16 cellular contexts compared by ENCODE assay signal in genomic region chr2:224837558-224837957, GRCh38.
DNase-seq lines count a peak whose midpoint lies in the region; ATAC-seq and TF ChIP-seq lines count a peak whose summit lies in the region.
"Had no signal": no experiment of that assay in that cellular context is flagged by ENCODE, and none has a peak within 500 bp of the region (broad histone marks: within the 10 kb centered on the region; RNA-seq: fewer than 3 reads in every experiment).

No MANE protein-coding gene starts in this region.

- no peak overlapping the region for H3K4me3 Mint-ChIP-seq in MCF 10A (ENCODE audit: unreplicated experiment)
- no peak overlapping the region for H3K4me3 Mint-ChIP-seq in stimulated activated naive B cell treated with anti-CD40 and anti-IgM and Interleukin-4, amounts not matched to agents 10 μg/mL and 1 μg/mL and 100 μg/mL, for 72 hours
- H3K4me3 Mint-ChIP-seq: dendritic cell treated with granulocyte-macrophage colony-stimulating factor and Interleukin-4, amounts not matched to agents 40 ng/mL and 50 ng/mL, for 4 days had no signal

- TF ChIP-seq RAD21 in SK-N-SH (IDR thresholded peaks at IDR 0.05; ENCODE audit: low read length), result no peak

- POLR2A ChIA-PET in MCF 10A (lab: Yijun Ruan, JAX) (interaction anchor here (0.7 to 2.5 kb wide), 8 partner anchors 10 to 72 kb away, joined by 3 to 20 read pairs (median 3); no protein-coding TSS in a partner anchor), SK-N-SH (lab: Yijun Ruan, JAX) (no interaction called here)

- BruUV-seq in MCF 10A (replicated peaks; lab: Mats Ljungman, UMichigan), result no TSS peak

- H3K9me3 ChIP-seq in breast epithelium (no peaks in the 10 kb centered on the region), SK-N-SH (no peaks in the 10 kb centered on the region)

- DNase-seq in MCF 10A (ENCODE audit: unreplicated experiment), result peak; percentile 75
- DNase-seq in breast epithelium (ENCODE audit: low spot score in 2 of 2), result no peak
- no peak for DNase-seq in SK-N-SH
- peak; percentile 88 for DNase-seq in fibroblast of pulmonary artery (ENCODE audit: low read depth)
- no peak for DNase-seq in stimulated activated naive B cell treated with anti-CD40 and anti-IgM and Interleukin-4, amounts not matched to agents 10 μg/mL and 1 μg/mL and 100 μg/mL, for 72 hours
- DNase-seq in DMS53 (lab: John Stamatoyannopoulos, UW), result no peak
- DNase-seq: activated T-cell treated with anti-CD3 and anti-CD28 coated beads, Interleukin-2, amount 50 U/mL, for 1 hour; NCI-H1436 treated with DMSO at 0.1 percent for 48 hours; trophoblast cell had no signal

- no peak overlapping the region; the same call in 1 of the 2 replicates for H3K4me2 ChIP-seq in SK-N-SH

- no peaks in the 10 kb centered on the region for H3K36me3 Mint-ChIP-seq in MCF 10A (ENCODE audit: insufficient read depth, unreplicated experiment)
- H3K36me3 Mint-ChIP-seq in stimulated activated naive B cell treated with anti-CD40 and anti-IgM and Interleukin-4, amounts not matched to agents 10 μg/mL and 1 μg/mL and 100 μg/mL, for 72 hours, result peaks cover 59 to 77% of the 10 kb centered on the region in 2 donors

- H4K20me1 ChIP-seq in SK-N-SH (ENCODE audit: insufficient read depth), result no peaks in the 10 kb centered on the region

- H3K27ac ChIP-seq in breast epithelium (no peak overlapping the region), SK-N-SH (ENCODE audit: low read depth in 2 of 2, low read length in 1 of 2) (peak overlapping the region in 1 of 2 experiments; percentile 63; a peak in 3 of 4 replicates)
- H3K27ac ChIP-seq: C4-2B, HL-60, parathyroid adenoma had no signal

- no peak for ATAC-seq in stimulated activated naive B cell treated with anti-CD40 and anti-IgM and Interleukin-4, amounts not matched to agents 10 μg/mL and 1 μg/mL and 100 μg/mL, for 72 hours (replicated peaks)
- ATAC-seq in GM19035 (IDR thresholded peaks at IDR 0.05; ENCODE audit: unreplicated experiment) (no peak), GM19328 (IDR thresholded peaks at IDR 0.05; ENCODE audit: unreplicated experiment) (no peak)
- ATAC-seq: GM12878 had no signal

- no peaks in the 10 kb centered on the region for H3K36me3 ChIP-seq in breast epithelium
- peaks cover 7 to 61% of the 10 kb centered on the region in 2 experiments for H3K36me3 ChIP-seq in SK-N-SH (replicated peaks in 1 of 2; ENCODE audit: control insufficient read depth in 1 of 2, insufficient read depth in 2 of 2, low read length in 1 of 2)

- H3K9ac ChIP-seq in SK-N-SH, result no peak overlapping the region
- H3K9ac ChIP-seq: parathyroid adenoma had no signal

- H3K27ac Mint-ChIP-seq in MCF 10A (ENCODE audit: low read depth, unreplicated experiment), result peak overlapping the region; percentile 4
- H3K27ac Mint-ChIP-seq in stimulated activated naive B cell treated with anti-CD40 and anti-IgM and Interleukin-4, amounts not matched to agents 10 μg/mL and 1 μg/mL and 100 μg/mL, for 72 hours, result peak overlapping the region; percentile 20
- H3K27ac Mint-ChIP-seq: dendritic cell treated with granulocyte-macrophage colony-stimulating factor and Interleukin-4, amounts not matched to agents 40 ng/mL and 50 ng/mL, for 4 days had no signal

- no peak overlapping the region for H2AFZ ChIP-seq in SK-N-SH (ENCODE audit: low read depth)
- H2AFZ ChIP-seq: parathyroid adenoma had no signal

- H3K4me1 Mint-ChIP-seq in MCF 10A (ENCODE audit: insufficient read depth, unreplicated experiment), result peaks cover 28% of the 10 kb centered on the region
- H3K4me1 Mint-ChIP-seq in stimulated activated naive B cell treated with anti-CD40 and anti-IgM and Interleukin-4, amounts not matched to agents 10 μg/mL and 1 μg/mL and 100 μg/mL, for 72 hours, result peaks cover 0 to 3% of the 10 kb centered on the region in 2 donors

- no peak overlapping the region for H3K4me3 ChIP-seq in breast epithelium
- H3K4me3 ChIP-seq in SK-N-SH (ENCODE audit: low read depth in 2 of 2, low read length in 1 of 2), result no peak overlapping the region
- no peak overlapping the region for H3K4me3 ChIP-seq in fibroblast of pulmonary artery (replicated peaks; ENCODE audit: low read depth, low read length)
- H3K4me3 ChIP-seq: GM12878 had no signal

- peaks cover 7% of the 10 kb centered on the region for H3K9me3 Mint-ChIP-seq in MCF 10A (ENCODE audit: unreplicated experiment)
- H3K9me3 Mint-ChIP-seq in stimulated activated naive B cell treated with anti-CD40 and anti-IgM and Interleukin-4, amounts not matched to agents 10 μg/mL and 1 μg/mL and 100 μg/mL, for 72 hours, result peaks cover 0 to 4% of the 10 kb centered on the region in 2 donors
- H3K9me3 Mint-ChIP-seq: dendritic cell treated with granulocyte-macrophage colony-stimulating factor and Interleukin-4, amounts not matched to agents 40 ng/mL and 50 ng/mL, for 4 days had no signal

- H3F3A ChIP-seq in SK-N-SH (replicated peaks; ENCODE audit: insufficient read depth), result peaks cover 37% of the 10 kb centered on the region

- 30% methylated on average over 3 of the region's 3 CpGs for WGBS in SK-N-SH (ENCODE audit: low lambda C conversion rate)

- peak in 1 of 2 experiments; percentile 82; a peak in 2 of 4 replicates for TF ChIP-seq EP300 in SK-N-SH (IDR thresholded peaks at IDR 0.05; ENCODE audit: borderline replicate concordance in 1 of 2, low read depth in 1 of 2, low read length in 1 of 2)

- no peaks in the 10 kb centered on the region for H3K27me3 Mint-ChIP-seq in MCF 10A (ENCODE audit: insufficient read depth, unreplicated experiment)
- H3K27me3 Mint-ChIP-seq in stimulated activated naive B cell treated with anti-CD40 and anti-IgM and Interleukin-4, amounts not matched to agents 10 μg/mL and 1 μg/mL and 100 μg/mL, for 72 hours, result no peaks in the 10 kb centered on the region
- H3K27me3 Mint-ChIP-seq: dendritic cell treated with granulocyte-macrophage colony-stimulating factor and Interleukin-4, amounts not matched to agents 40 ng/mL and 50 ng/mL, for 4 days had no signal

- H3K27me3 ChIP-seq in breast epithelium, result no peaks in the 10 kb centered on the region
- H3K27me3 ChIP-seq in SK-N-SH (ENCODE audit: insufficient read depth), result no peaks in the 10 kb centered on the region

- TF ChIP-seq POLR2A in breast epithelium (IDR thresholded peaks at IDR 0.05), result no peak

- intact Hi-C loops in MCF 10A (cut with micrococcal nuclease) (no loop called here), breast epithelium (cut with DNase I; ENCODE audit: low total_unique reads) (no loop called here)

- H3K9me2 ChIP-seq in SK-N-SH, result no peaks in the 10 kb centered on the region

- H3K4me1 ChIP-seq in breast epithelium (no peaks in the 10 kb centered on the region), SK-N-SH (ENCODE audit: control insufficient read depth in 1 of 2, insufficient read depth in 2 of 2, low read depth in 1 of 2, low read length in 1 of 2) (peaks cover 2 to 18% of the 10 kb centered on the region in 2 experiments; a peak in 3 of 4 replicates)
- H3K4me1 ChIP-seq: parathyroid adenoma had no signal

- CTCF ChIA-PET in MCF 10A (lab: Yijun Ruan, JAX) (interaction anchor here (0.6 to 1.2 kb wide), 4 partner anchors 33 to 316 kb away, joined by 3 to 6 read pairs (median 4); no protein-coding TSS in a partner anchor), SK-N-SH (lab: Yijun Ruan, JAX) (no interaction called here)

- TF ChIP-seq CTCF in MCF 10A (IDR thresholded peaks at IDR 0.05; ENCODE audit: unreplicated experiment) (no peak), breast epithelium (IDR thresholded peaks at IDR 0.05) (no peak), SK-N-SH (IDR thresholded peaks at IDR 0.05) (no peak), fibroblast of pulmonary artery (IDR thresholded peaks at IDR 0.05; ENCODE audit: low read length, missing control alignments) (no peak)

- H3K79me2 ChIP-seq in SK-N-SH (ENCODE audit: insufficient read depth), result no peaks in the 10 kb centered on the region
- H3K79me2 ChIP-seq: parathyroid adenoma had no signal

TF ChIP-seq in SK-N-SH, 30 proteins besides CTCF, POLR2A, EP300 and RAD21 (continues in another document):
- TF ChIP-seq CHD2 (IDR thresholded peaks at IDR 0.05; ENCODE audit: low read length, partially characterized antibody), result no peak
- TF ChIP-seq GABPA (IDR thresholded peaks at IDR 0.05; ENCODE audit: low read depth), result no peak
- TF ChIP-seq YY1 (IDR thresholded peaks at IDR 0.05; ENCODE audit: low read depth), result no peak
- TF ChIP-seq NFIC (IDR thresholded peaks at IDR 0.05; ENCODE audit: borderline replicate concordance), result peak; percentile 85
- TF ChIP-seq POLR2AphosphoS5 (IDR thresholded peaks at IDR 0.05; ENCODE audit: low read depth, low read length), result peak; percentile 28; the same call in 1 of the 2 replicates
- peak; percentile 38; the same call in 1 of the 2 replicates for TF ChIP-seq JUND (IDR thresholded peaks at IDR 0.05)
- peak; percentile 64 for TF ChIP-seq FOSL2 (IDR thresholded peaks at IDR 0.05; ENCODE audit: borderline replicate concordance, low read depth)
- 0 out of 2 replicates have a peak, but pooled peaks have one; percentile 49 for TF ChIP-seq FOXM1 (IDR thresholded peaks at IDR 0.05; ENCODE audit: low read depth)
- TF ChIP-seq USF1 (IDR thresholded peaks at IDR 0.05; ENCODE audit: borderline replicate concordance, low read depth), result no peak
- no peak for TF ChIP-seq SIN3A (IDR thresholded peaks at IDR 0.05; ENCODE audit: borderline replicate concordance, low read depth, low read length)
- TF ChIP-seq RXRA (IDR thresholded peaks at IDR 0.05; ENCODE audit: borderline replicate concordance, low read depth), result peak; percentile 18; the same call in 1 of the 2 replicates
- no peak for TF ChIP-seq NRF1 (IDR thresholded peaks at IDR 0.05; ENCODE audit: low read depth, low read length)
- TF ChIP-seq TCF12 (IDR thresholded peaks at IDR 0.05), result peak; percentile 85
- no peak for TF ChIP-seq SMC3 (IDR thresholded peaks at IDR 0.05; ENCODE audit: low read depth, low read length)
- TF ChIP-seq IRF3 (IDR thresholded peaks at IDR 0.05; ENCODE audit: low read depth, low read length), result no peak

Comparison
In these comparisons a context has a peak if more than half of its experiments do, and no peak if none do; other contexts are left out.
1. DNase-seq: peak in MCF 10A (single experiment) and fibroblast of pulmonary artery (single experiment); none in breast epithelium (0 of 2), SK-N-SH (single experiment), stimulated activated naive B cell treated with anti-CD40 and anti-IgM and Interleukin-4, amounts not matched to agents 10 μg/mL and 1 μg/mL and 100 μg/mL, for 72 hours (single experiment) and DMS53 (single experiment).